In genomic region chr5:44668471-44668870, GRCh38 we compare ENCODE assay signal across 1 cellular context.
DNase-seq lines count a peak whose midpoint lies in the region; TF ChIP-seq lines count a peak whose summit lies in the region.
"Not testable (repeated sequence)": the region's sequence is repeated elsewhere in the genome, so short reads cannot be mapped to it uniquely, and the experiment has no call there.

No MANE protein-coding gene starts in this region.

- TF ChIP-seq CTCF in PC-9 (conservative IDR thresholded peaks at IDR 0.05) = not testable (repeated sequence)

- H3K4me2 ChIP-seq in PC-9 = peak overlapping the region; percentile 22; the same call in 1 of the 2 replicates

- not testable (repeated sequence) for H3K79me2 ChIP-seq in PC-9 (ENCODE audit: low read depth)

- H3K27me3 ChIP-seq in PC-9 (ENCODE audit: insufficient read depth, low read depth) = not testable (repeated sequence)

- H3K4me3 ChIP-seq in PC-9 = not testable (repeated sequence)

- BruUV-seq in PC-9 (replicated peaks; lab: Mats Ljungman, UMichigan) = not testable (repeated sequence)

- H2AFZ ChIP-seq in PC-9 = not testable (repeated sequence)

- not testable (repeated sequence) for H3K27ac ChIP-seq in PC-9

- POLR2A ChIA-PET in PC-9 (lab: Charles Lee; ENCODE audit: unreplicated experiment) = not testable (repeated sequence)

- CTCF ChIA-PET in PC-9 (lab: Charles Lee) = not testable (repeated sequence)

- not testable (repeated sequence) for H4K20me1 ChIP-seq in PC-9 (ENCODE audit: insufficient read depth)

- not testable (repeated sequence) for H3K36me3 ChIP-seq in PC-9 (ENCODE audit: low read depth)

- not testable (repeated sequence) for DNase-seq in PC-9

- not testable (repeated sequence) for H3F3A ChIP-seq in PC-9 (ENCODE audit: insufficient read depth, low read depth)

- H3K4me1 ChIP-seq in PC-9 (replicated peaks; ENCODE audit: insufficient read depth) = not testable (repeated sequence)

- H3K9me3 ChIP-seq in PC-9 (ENCODE audit: insufficient read depth, low read depth) = not testable (repeated sequence)

- intact Hi-C loops in PC-9 (cut with micrococcal nuclease; ENCODE audit: unreplicated experiment) = not testable (repeated sequence)

- not testable (repeated sequence) for H3K9me2 ChIP-seq in PC-9 (ENCODE audit: insufficient read depth)
